8 cellular contexts compared by ENCODE assay signal in the genomic region with DNA sequence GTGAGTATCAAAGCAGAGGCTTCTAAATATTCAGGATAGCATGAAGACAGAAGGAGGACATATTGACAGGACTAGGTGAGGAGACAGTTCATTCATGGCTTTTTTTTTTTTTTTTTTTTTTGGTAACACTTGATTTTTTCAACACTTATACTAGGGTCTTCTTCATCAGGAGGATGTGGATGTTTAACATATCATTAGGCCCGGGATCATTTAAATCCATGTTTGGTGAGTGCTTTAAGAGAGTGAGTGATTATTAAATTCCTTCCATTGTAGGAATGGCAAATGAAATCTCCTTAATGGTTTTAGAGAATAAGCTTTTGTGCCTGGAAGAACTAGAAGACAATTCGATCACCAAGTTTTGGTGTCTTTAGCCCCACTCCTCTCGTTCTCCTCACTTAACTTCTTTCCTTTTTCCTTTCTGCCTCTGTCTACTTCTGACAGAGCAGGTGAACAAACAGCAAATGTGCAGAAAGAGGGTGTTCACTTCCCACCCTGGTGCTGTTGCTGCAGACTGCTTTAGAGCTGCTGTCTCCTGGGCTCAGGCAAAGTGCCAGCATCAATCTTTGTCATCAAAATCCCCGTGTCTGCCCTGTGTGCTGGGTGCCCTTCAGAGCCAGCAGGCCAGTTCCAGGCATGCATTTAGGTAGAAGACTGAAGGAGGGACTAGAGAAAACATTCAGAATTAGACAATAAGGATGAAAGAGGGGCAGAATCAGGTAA. TPM values are rescaled to one million over a fixed set of nuclear protein-coding genes. Genes with fewer than 3 reads are reported as not detected.
DNase-seq lines count a peak whose midpoint lies in the region; ATAC-seq and TF ChIP-seq lines count a peak whose summit lies in the region.

No MANE protein-coding gene starts in this region.

- H3K36me3 Mint-ChIP-seq in brain (no peaks in the 10 kb centered on the region), mesothelial cell of epicardium (no peaks in the 10 kb centered on the region), type B pancreatic cell (no peaks in the 10 kb centered on the region)

- H4K20me1 ChIP-seq in GM23248 (ENCODE audit: insufficient read depth), result no peaks in the 10 kb centered on the region

- WGBS in GM23248 (ENCODE audit: low coverage in 1 of 2, low lambda C conversion rate in 2 of 2, missing lambda C conversion rate in 2 of 2), 2 experiments, result 60 to 63% methylated on average over 4 of the region's 4 CpGs
- 58 to 67% methylated on average over 4 of the region's 4 CpGs for WGBS in testis, 2 donors

- in situ Hi-C loops in GM23248 (cut with MboI) (no loop called here), KBM-7 (cut with MboI; ENCODE audit: low pct_unique_long_range_greater_than_20kb, low sequenced_read_pairs) (no loop called here)

- H3K4me2 ChIP-seq in GM23248 (ENCODE audit: unreplicated experiment), result peak overlapping the region; percentile 89

- H3K79me2 ChIP-seq in GM23248 (ENCODE audit: insufficient read depth), result no peaks in the 10 kb centered on the region

- no peaks in the 10 kb centered on the region for H3K27me3 ChIP-seq in GM23248 (replicated peaks; ENCODE audit: insufficient read depth)
- no peaks in the 10 kb centered on the region for H3K27me3 ChIP-seq in NT2/D1 (ENCODE audit: insufficient read depth, insufficient read length)
- H3K27me3 ChIP-seq in testis, result no peaks in the 10 kb centered on the region

- peaks cover 23% of the 10 kb centered on the region for H3F3A ChIP-seq in GM23248 (ENCODE audit: insufficient read depth)

- H3K4me3 ChIP-seq in GM23248 (no peak overlapping the region), NT2/D1 (ENCODE audit: insufficient read length, low read depth) (no peak overlapping the region), testis (no peak overlapping the region)

- no peaks in the 10 kb centered on the region for H3K9me3 ChIP-seq in GM23248 (ENCODE audit: low read depth)
- no peaks in the 10 kb centered on the region for H3K9me3 ChIP-seq in NT2/D1 (ENCODE audit: insufficient read depth, low read length)
- H3K9me3 ChIP-seq in testis, result no peaks in the 10 kb centered on the region

- H3K9me3 Mint-ChIP-seq in brain (peaks cover 0 to 4% (median 0%) of the 10 kb centered on the region in 5 experiments), mesothelial cell of epicardium (no peaks in the 10 kb centered on the region), type B pancreatic cell (no peaks in the 10 kb centered on the region)

- H3K4me3 Mint-ChIP-seq in brain (peak overlapping the region in 4 of 5 experiments; percentile 11 to 38 (median 36)), mesothelial cell of epicardium (no peak overlapping the region), type B pancreatic cell (peak overlapping the region; percentile 8)

- peak overlapping the region; percentile 90 for H2AFZ ChIP-seq in GM23248

- intact Hi-C loops in testis (cut with DNase I; ENCODE audit: low total_unique reads), result no loop called here

- H3K4me1 Mint-ChIP-seq in brain (peaks cover 56% of the 10 kb centered on the region), mesothelial cell of epicardium (peaks cover 13% of the 10 kb centered on the region), type B pancreatic cell (ENCODE audit: unreplicated experiment) (peaks cover 53% of the 10 kb centered on the region)

- no peaks in the 10 kb centered on the region for H3K9me2 ChIP-seq in GM23248 (ENCODE audit: insufficient read depth)

- ATAC-seq in GM18519 (IDR thresholded peaks at IDR 0.05; ENCODE audit: low FRiP score, unreplicated experiment), result no peak

- H3K9ac ChIP-seq in GM23248 (peak overlapping the region; percentile 67; the same call in 1 of the 2 replicates), NT2/D1 (ENCODE audit: insufficient read length, low read depth) (peak overlapping the region; percentile 53)

- TF ChIP-seq CTCF in brain (conservative IDR thresholded peaks at IDR 0.05), result no peak
- TF ChIP-seq CTCF in mesothelial cell of epicardium (IDR thresholded peaks at IDR 0.05; ENCODE audit: unreplicated experiment), result no peak
- TF ChIP-seq CTCF in type B pancreatic cell (conservative IDR thresholded peaks at IDR 0.05), result no peak
- no peak for TF ChIP-seq CTCF in testis (IDR thresholded peaks at IDR 0.05)

- H3K27ac Mint-ChIP-seq in brain (peak overlapping the region; percentile 63 to 99 (median 93)), mesothelial cell of epicardium (peak overlapping the region; percentile 32), type B pancreatic cell (peak overlapping the region; percentile 95)

- DNase-seq in GM23248 (no peak), NT2/D1 (ENCODE audit: low read depth, low spot score) (no peak), mesothelial cell of epicardium (ENCODE audit: low spot score in 2 of 2, unreplicated experiment in 2 of 2) (no peak), type B pancreatic cell (ENCODE audit: extremely low spot score, unreplicated experiment) (no peak), testis (no peak), KBM-7 (no peak)

- no peak for TF ChIP-seq POLR2A in testis (IDR thresholded peaks at IDR 0.05)

- H3K36me3 ChIP-seq in GM23248 (ENCODE audit: low read depth) (no peaks in the 10 kb centered on the region), NT2/D1 (ENCODE audit: insufficient read depth, insufficient read length, low read length) (no peaks in the 10 kb centered on the region), testis (ENCODE audit: low read depth, missing control alignments) (no peaks in the 10 kb centered on the region)

- H3K27ac ChIP-seq in GM23248, result peak overlapping the region; percentile 77
- H3K27ac ChIP-seq in testis, result peak overlapping the region in 1 of 2 donors; percentile 63

- H3K27me3 Mint-ChIP-seq in brain (peaks cover 7% of the 10 kb centered on the region), mesothelial cell of epicardium (ENCODE audit: low read depth) (no peaks in the 10 kb centered on the region), type B pancreatic cell (no peaks in the 10 kb centered on the region)

- peaks cover 12% of the 10 kb centered on the region for H3K4me1 ChIP-seq in GM23248 (ENCODE audit: insufficient read depth)
- H3K4me1 ChIP-seq in NT2/D1 (ENCODE audit: insufficient read depth, insufficient read length), result peaks cover 4% of the 10 kb centered on the region
- H3K4me1 ChIP-seq in testis, result peaks cover 26% of the 10 kb centered on the region

RNA-seq across cellular contexts. Expression of a gene that starts 35.6 kb away (rescaled TPM):
- total RNA-seq in GM23248 (2014; rRNA removed; shearing (Covaris generic)), result 148 and 171 TPM in 2 replicates
- polyA plus RNA-seq in GM23248 (2016; fragmentation: Nextera tagmentation; extraction: Ambion mirVana) (258 and 262 TPM in 2 replicates), brain (ENCODE audit: insufficient read depth, low read depth, low replicate concordance) (329 TPM), testis (ENCODE audit: insufficient read depth, low read depth, low replicate concordance) (546 TPM)
- total RNA-seq in mesothelial cell of epicardium (197 to 213 TPM (median 204 TPM) in 3 replicates), type B pancreatic cell (ENCODE audit: low replicate concordance) (266 and 484 TPM in 2 replicates), testis (100 to 1,000 TPM; 221 to 307 TPM)

RNA-seq across cellular contexts. Expression of a gene that starts 41.6 kb away (rescaled TPM):
- 10.9 and 20.6 TPM in 2 replicates for total RNA-seq in GM23248 (2014; rRNA removed; shearing (Covaris generic))
- polyA plus RNA-seq in GM23248 (2016; fragmentation: Nextera tagmentation; extraction: Ambion mirVana) (5.1 and 5.6 TPM in 2 replicates), brain (ENCODE audit: insufficient read depth, low read depth, low replicate concordance) (7.9 TPM), testis (ENCODE audit: insufficient read depth, low read depth, low replicate concordance) (16.5 TPM)
- total RNA-seq in mesothelial cell of epicardium (19.5 to 23.3 TPM (median 21.5 TPM) in 3 replicates), type B pancreatic cell (ENCODE audit: low replicate concordance) (13.4 and 13.6 TPM in 2 replicates), testis (10 to 100 TPM; 63.4 to 65.7 TPM)

Comparison
In these comparisons a context has a peak if more than half of its experiments do, and no peak if none do; other contexts are left out.
1. H3K27ac Mint-ChIP-seq: peak in every context shown above with its lines; median percentile 95 in type B pancreatic cell; 93 in brain; 32 in mesothelial cell of epicardium.